Comparison of ENCODE assay signal across 1 cellular context in genomic region chr13:107531816-107532215, GRCh38.
TF ChIP-seq lines count a peak whose summit lies in the region.

No MANE protein-coding gene starts in this region.

TF ChIP-seq in IMR-90, 13 proteins besides CTCF, POLR2A, EP300 and RAD21 (continued from another document):
- no peak for TF ChIP-seq CHD1 (IDR thresholded peaks at IDR 0.05; ENCODE audit: low read depth, low read length)
